ENCODE assay signal across 24 cellular contexts in genomic region chr18:76369791-76370555, GRCh38.
A peak's percentile ranks its signal among the peaks of the same experiment; 100 is the strongest.
DNase-seq lines count a peak whose midpoint lies in the region; ATAC-seq, FAIRE-seq and TF ChIP-seq lines count a peak whose summit lies in the region.
"Had no signal": no experiment of that assay in that cellular context is flagged by ENCODE, and none has a peak within 500 bp of the region (broad histone marks: within the 10 kb centered on the region; RNA-seq: fewer than 3 reads in every experiment).

No MANE protein-coding gene starts in this region.

- 85% methylated on average over 21 of the region's 21 CpGs; no CpG with 5 or more reads in 1 of the 2 experiments for WGBS in H1 (ENCODE audit: extremely low coverage in 1 of 2, insufficient coverage in 1 of 2, insufficient read length in 1 of 2, insufficient replicate concordance in 2 of 2, low coverage in 1 of 2, low lambda C conversion rate in 2 of 2, missing lambda C conversion rate in 1 of 2), 2 experiments
- WGBS in sigmoid colon, 2 donors: 96 to 97% methylated on average over 21 of the region's 21 CpGs

- no peak overlapping the region for H3K18ac ChIP-seq in H1 (ENCODE audit: extremely low read depth, low read length)

- H3K4me1 ChIP-seq in H1 (replicated peaks in 1 of 4; ENCODE audit: control insufficient read depth in 3 of 4, insufficient read depth in 4 of 4, low read length in 3 of 4) (peaks cover 0 to 4% (median 2%) of the 10 kb centered on the region in 4 experiments; a peak in 3 of 7 replicates), sigmoid colon (peaks cover 0 to 11% (median under 1%) of the 10 kb centered on the region in 4 donors), left lung (peaks cover 0 to 7% of the 10 kb centered on the region in 2 donors)

- no peak overlapping the region for H3K4ac ChIP-seq in H1 (replicated peaks; ENCODE audit: insufficient read length, low read depth, low read length)

- H2BK120ac ChIP-seq in H1 (replicated peaks; ENCODE audit: low read depth, low read length): no peak overlapping the region

- in situ Hi-C loops in brain microvascular endothelial cell (cut with HindIII; ENCODE audit: low pct_ligation_motif_present, low sequenced_read_pairs): no loop called here

- no peak overlapping the region for H4K91ac ChIP-seq in H1 (replicated peaks; ENCODE audit: insufficient read length, low read length)

- no peak for ATAC-seq in left lung
- ATAC-seq: Right ventricle myocardium inferior had no signal

- H2BK5ac ChIP-seq in H1 (ENCODE audit: low read depth, low read length): no peak overlapping the region

- H3K4me3 Mint-ChIP-seq in nephron progenitor cell: no peak overlapping the region
- H3K4me3 Mint-ChIP-seq: CD4-positive, alpha-beta memory T cell had no signal

- peaks cover 0 to 3% (median under 1%) of the 10 kb centered on the region in 4 experiments; a peak in 1 of 8 replicates for H3K36me3 ChIP-seq in H1 (ENCODE audit: control insufficient read depth in 2 of 4, insufficient read depth in 4 of 4, low read length in 3 of 4)
- peaks cover 0 to 26% (median 5%) of the 10 kb centered on the region in 4 donors for H3K36me3 ChIP-seq in sigmoid colon
- H3K36me3 ChIP-seq in brain microvascular endothelial cell (replicated peaks): peaks cover 14% of the 10 kb centered on the region
- H3K36me3 ChIP-seq in left lung: peaks cover 0 to 43% of the 10 kb centered on the region in 2 donors

- no peak overlapping the region for H2BK12ac ChIP-seq in H1 (ENCODE audit: low read depth, low read length)

- H3K79me1 ChIP-seq in H1 (ENCODE audit: low read depth, low read length): no peaks in the 10 kb centered on the region

- H4K8ac ChIP-seq in H1 (ENCODE audit: extremely low read depth, insufficient read depth, low read length): no peak overlapping the region; the same call in 1 of the 2 replicates

- H3K36me3 Mint-ChIP-seq in nephron progenitor cell (ENCODE audit: low read depth): peaks cover 85% of the 10 kb centered on the region
- H3K36me3 Mint-ChIP-seq: CD4-positive, alpha-beta memory T cell had no signal

- TF ChIP-seq CTCF in H1 (IDR thresholded peaks at IDR 0.05; ENCODE audit: control extremely low read depth in 1 of 3, insufficient read depth in 1 of 3, low read depth in 1 of 3, low read length in 3 of 3) (no peak), nephron progenitor cell (IDR thresholded peaks at IDR 0.05) (no peak), sigmoid colon (IDR thresholded peaks at IDR 0.05) (no peak), brain microvascular endothelial cell (IDR thresholded peaks at IDR 0.05; ENCODE audit: low read depth, low read length, missing control alignments) (no peak), left lung (IDR thresholded peaks at IDR 0.05) (no peak)

- peak; percentile 26 for DNase-seq in activated CD8-positive, alpha-beta memory T cell treated with anti-CD3 and anti-CD28 coated beads, Interleukin-2, amount 50 U/mL, for 48 hours
- no peak for DNase-seq in activated CD8-positive, alpha-beta memory T cell treated with anti-CD3 and anti-CD28 coated beads for 24 hours
- DNase-seq in H1 (ENCODE audit: low read depth in 1 of 2, low spot score in 2 of 2) (no peak), nephron progenitor cell (no peak), sigmoid colon (peak; percentile 54), brain microvascular endothelial cell (no peak), left lung (no peak), NCI-H1105 (lab: John Stamatoyannopoulos, UW) (no peak)
- DNase-seq: ACHN; CD4-positive, alpha-beta memory T cell; DND-41; GOT3; IMR-90; NCI-H1092 treated with DMSO at 0.1 percent for 48 hours; NCI-H146; NCI-H2029; NCI-H345; NCI-H526 treated with DMSO at 0.1 percent for 48 hours; OCI-M1 had no signal

- no peak overlapping the region for H2BK20ac ChIP-seq in H1 (ENCODE audit: low read length)

- H3K23me2 ChIP-seq in H1 (ENCODE audit: low read depth, low read length): no peaks in the 10 kb centered on the region

- TF ChIP-seq RAD21 in H1 (IDR thresholded peaks at IDR 0.05 in 1 of 2, conservative IDR thresholded peaks at IDR 0.05 in 1 of 2; ENCODE audit: low read depth in 2 of 2, low read length in 2 of 2): no peak

- no peak overlapping the region for H3K56ac ChIP-seq in H1 (replicated peaks; ENCODE audit: insufficient read length, low read depth, low read length)

- POLR2A ChIA-PET in H1 (lab: Charles Lee; ENCODE audit: partially characterized antibody): no interaction called here

- H3K23ac ChIP-seq in H1 (ENCODE audit: insufficient read length): no peak overlapping the region

- no peak overlapping the region for H4K5ac ChIP-seq in H1 (ENCODE audit: insufficient read length, low read depth, low read length)

- H3K4me3 ChIP-seq in H1 (ENCODE audit: extremely low read depth in 1 of 4, insufficient read depth in 2 of 4, low read depth in 3 of 4, low read length in 4 of 4): no peak overlapping the region
- H3K4me3 ChIP-seq in sigmoid colon: no peak overlapping the region
- H3K4me3 ChIP-seq in brain microvascular endothelial cell (ENCODE audit: low read depth, low read length): no peak overlapping the region
- H3K4me3 ChIP-seq in left lung: no peak overlapping the region
- H3K4me3 ChIP-seq: BLaER1 treated with 17β-estradiol and CSF1 and Interleukin-3, amounts not matched to agents 10 nM and 100 nM had no signal

- H3K9me3 Mint-ChIP-seq in nephron progenitor cell: no peaks in the 10 kb centered on the region
- H3K9me3 Mint-ChIP-seq: CD4-positive, alpha-beta memory T cell had no signal

- intact Hi-C loops in sigmoid colon (cut with DNase I) (no loop called here), left lung (cut with DNase I) (no loop called here)

- H3K4me2 ChIP-seq in H1 (ENCODE audit: insufficient read depth in 1 of 2, low read depth in 2 of 2, low read length in 2 of 2): no peak overlapping the region
- H3K4me2 ChIP-seq: BLaER1 treated with 17β-estradiol and CSF1 and Interleukin-3, amounts not matched to agents 10 nM and 100 nM; KMS-11 had no signal

- H2AFZ ChIP-seq in H1 (ENCODE audit: low read length): no peak overlapping the region

- TF ChIP-seq POLR2A in H1 (IDR thresholded peaks at IDR 0.05; ENCODE audit: control extremely low read depth in 1 of 2, low read depth in 2 of 2, low read length in 2 of 2) (no peak), sigmoid colon (IDR thresholded peaks at IDR 0.05) (no peak)

- TF ChIP-seq EP300 in H1 (IDR thresholded peaks at IDR 0.05; ENCODE audit: borderline replicate concordance in 1 of 2, low read depth in 2 of 2, low read length in 2 of 2) (no peak), sigmoid colon (IDR thresholded peaks at IDR 0.05) (no peak)

- FAIRE-seq in H1 (lab: Jason Lieb, UNC): no peak
- FAIRE-seq: GM12892 had no signal

- H3K27ac ChIP-seq in H1 (ENCODE audit: low read depth, low read length) (no peak overlapping the region), sigmoid colon (no peak overlapping the region), brain microvascular endothelial cell (no peak overlapping the region), left lung (no peak overlapping the region)
- H3K27ac ChIP-seq: 22Rv1; BLaER1 treated with 17β-estradiol and CSF1 and Interleukin-3, amounts not matched to agents 10 nM and 100 nM; KMS-11 had no signal

- H3K14ac ChIP-seq in H1 (ENCODE audit: insufficient read length): no peak overlapping the region

- CTCF ChIA-PET in H1 (lab: Charles Lee; ENCODE audit: partially characterized antibody): interaction anchor here (0.6 to 1.1 kb wide), 3 partner anchors 9 to 163 kb away, joined by 3 read pairs; no protein-coding TSS in a partner anchor

- H3K9me3 ChIP-seq in H1 (ENCODE audit: insufficient read depth in 2 of 2, low read depth in 1 of 2, low read length in 1 of 2): no peaks in the 10 kb centered on the region
- no peaks in the 10 kb centered on the region for H3K9me3 ChIP-seq in sigmoid colon
- H3K9me3 ChIP-seq in left lung: no peaks in the 10 kb centered on the region
- H3K9me3 ChIP-seq: BLaER1 treated with 17β-estradiol and CSF1 and Interleukin-3, amounts not matched to agents 10 nM and 100 nM had no signal

- H3K4me1 Mint-ChIP-seq in nephron progenitor cell: peaks cover 53% of the 10 kb centered on the region

- H4K20me1 ChIP-seq in H1 (replicated peaks in 1 of 2; ENCODE audit: control insufficient read depth in 1 of 2, insufficient read depth in 2 of 2, low read length in 2 of 2): no peaks in the 10 kb centered on the region

- H3K79me2 ChIP-seq in H1 (ENCODE audit: control insufficient read depth in 1 of 2, insufficient read depth in 2 of 2, low read length in 2 of 2): no peaks in the 10 kb centered on the region

- H3K27me3 ChIP-seq in H1 (replicated peaks in 1 of 4; ENCODE audit: control insufficient read depth in 3 of 4, extremely low read depth in 1 of 4, insufficient read depth in 3 of 4, low read length in 3 of 4): no peaks in the 10 kb centered on the region
- H3K27me3 ChIP-seq in sigmoid colon: no peaks in the 10 kb centered on the region
- no peaks in the 10 kb centered on the region for H3K27me3 ChIP-seq in brain microvascular endothelial cell (replicated peaks)
- no peaks in the 10 kb centered on the region for H3K27me3 ChIP-seq in left lung
- H3K27me3 ChIP-seq: BLaER1 treated with 17β-estradiol and CSF1 and Interleukin-3, amounts not matched to agents 10 nM and 100 nM had no signal

- no peak overlapping the region for H3K9ac ChIP-seq in H1 (replicated peaks in 1 of 4; ENCODE audit: extremely low read depth in 1 of 4, low read depth in 3 of 4, low read length in 3 of 4)
- H3K9ac ChIP-seq: BLaER1 treated with 17β-estradiol and CSF1 and Interleukin-3, amounts not matched to agents 10 nM and 100 nM; KMS-11 had no signal

- H2AK5ac ChIP-seq in H1 (ENCODE audit: low read depth, low read length): 0 out of 2 replicates have a peak overlapping the region, but pooled peaks have one; percentile 11

- peak overlapping the region; percentile 68 for H3K27ac Mint-ChIP-seq in nephron progenitor cell

- H2BK15ac ChIP-seq in H1 (ENCODE audit: low read length): no peak overlapping the region

- no peaks in the 10 kb centered on the region for H3K27me3 Mint-ChIP-seq in nephron progenitor cell (ENCODE audit: low read depth, poor library complexity)
- H3K27me3 Mint-ChIP-seq: CD4-positive, alpha-beta memory T cell had no signal

TF ChIP-seq in H1, 55 proteins besides CTCF, POLR2A, EP300 and RAD21 (continues in another document):
- TF ChIP-seq BACH1 (IDR thresholded peaks at IDR 0.05; ENCODE audit: low read length) (no peak), RXRA (IDR thresholded peaks at IDR 0.05; ENCODE audit: insufficient read depth, low read depth, low read length) (no peak), CHD1 (IDR thresholded peaks at IDR 0.05; ENCODE audit: low read depth, low read length) (no peak), TBP (IDR thresholded peaks at IDR 0.05; ENCODE audit: low read depth, low read length) (no peak), EGR1 (IDR thresholded peaks at IDR 0.05; ENCODE audit: borderline replicate concordance, low read depth, low read length) (no peak), RBBP5 (IDR thresholded peaks at IDR 0.05; ENCODE audit: borderline replicate concordance, low read depth, low read length) (no peak), RFX5 (IDR thresholded peaks at IDR 0.05; ENCODE audit: borderline replicate concordance, low read depth, low read length) (no peak), CBX8 (IDR thresholded peaks at IDR 0.05; ENCODE audit: borderline replicate concordance, low read depth, low read length) (no peak), CTBP2 (IDR thresholded peaks at IDR 0.05; ENCODE audit: borderline replicate concordance, insufficient read depth, insufficient read length, low read length) (no peak)

Comparison
In these comparisons a context has a peak if more than half of its experiments do, and no peak if none do; other contexts are left out.
1. DNase-seq: peak in activated CD8-positive, alpha-beta memory T cell treated with anti-CD3 and anti-CD28 coated beads, Interleukin-2, amount 50 U/mL, for 48 hours (single experiment) and sigmoid colon (single experiment); none in activated CD8-positive, alpha-beta memory T cell treated with anti-CD3 and anti-CD28 coated beads for 24 hours (single experiment), H1 (0 of 2), nephron progenitor cell (single experiment), brain microvascular endothelial cell (single experiment), left lung (0 of 2) and NCI-H1105 (single experiment).